12 cellular contexts compared by ENCODE assay signal in genomic region chr13:77833331-77833863, GRCh38.
DNase-seq lines count a peak whose midpoint lies in the region; ATAC-seq and TF ChIP-seq lines count a peak whose summit lies in the region.
"Had no signal": no experiment of that assay in that cellular context is flagged by ENCODE, and none has a peak within 500 bp of the region (broad histone marks: within the 10 kb centered on the region; RNA-seq: fewer than 3 reads in every experiment).

No MANE protein-coding gene starts in this region.

- no peak overlapping the region for H3K4me2 ChIP-seq in fibroblast of lung (ENCODE audit: extremely low read depth, insufficient read depth, low read length)

- H3K9ac ChIP-seq in fibroblast of lung (ENCODE audit: insufficient read depth, low read length) = no peak overlapping the region

- H3K9me3 ChIP-seq in fibroblast of lung (ENCODE audit: control insufficient read depth, insufficient read depth, low read depth, low read length) = no peaks in the 10 kb centered on the region
- no peaks in the 10 kb centered on the region for H3K9me3 ChIP-seq in upper lobe of right lung

- no peak overlapping the region for H3K4me3 ChIP-seq in fibroblast of lung (replicated peaks in 1 of 4; ENCODE audit: control extremely low read depth in 1 of 4, insufficient read depth in 1 of 4, low read depth in 3 of 4, low read length in 4 of 4)
- no peak overlapping the region for H3K4me3 ChIP-seq in upper lobe of right lung

- ATAC-seq in upper lobe of right lung (peak; percentile 31), GM18907 (IDR thresholded peaks at IDR 0.05; ENCODE audit: unreplicated experiment) (no peak)
- ATAC-seq: PC-3 had no signal

- no peak for TF ChIP-seq CTCF in fibroblast of lung (conservative IDR thresholded peaks at IDR 0.05 in 1 of 2, IDR thresholded peaks at IDR 0.05 in 1 of 2; ENCODE audit: low read depth in 1 of 2, low read length in 2 of 2)
- TF ChIP-seq CTCF in upper lobe of right lung (IDR thresholded peaks at IDR 0.05) = no peak

- H3K27me3 ChIP-seq in fibroblast of lung (ENCODE audit: control insufficient read depth, insufficient read depth, low read length) (no peaks in the 10 kb centered on the region), upper lobe of right lung (no peaks in the 10 kb centered on the region)

- H3K4me1 ChIP-seq in fibroblast of lung (ENCODE audit: control insufficient read depth, extremely low read depth, insufficient read depth, low read length) (no peaks in the 10 kb centered on the region), upper lobe of right lung (peaks cover 11% of the 10 kb centered on the region)

- no peaks in the 10 kb centered on the region for H4K20me1 ChIP-seq in fibroblast of lung (ENCODE audit: control insufficient read depth, extremely low read depth, insufficient read depth, low read length)

- H3K27ac ChIP-seq in fibroblast of lung (ENCODE audit: insufficient read depth, low read length) = no peak overlapping the region
- peak overlapping the region; percentile 56 for H3K27ac ChIP-seq in upper lobe of right lung

- intact Hi-C loops in upper lobe of right lung (cut with DNase I) = no loop called here

- H3K36me3 ChIP-seq in fibroblast of lung (ENCODE audit: control insufficient read depth, insufficient read depth, low read length) = no peaks in the 10 kb centered on the region
- no peaks in the 10 kb centered on the region for H3K36me3 ChIP-seq in upper lobe of right lung

- DNase-seq in SIG-M5 treated with dmso at 0.1 percent for 504 hours (lab: John Stamatoyannopoulos, UW; ENCODE audit: unreplicated experiment) = peak; percentile 56
- DNase-seq in SIG-M5 (lab: John Stamatoyannopoulos, UW) = no peak
- DNase-seq in fibroblast of lung (ENCODE audit: low read depth in 2 of 2) = peak; percentile 60 to 95
- peak; percentile 39 for DNase-seq in midbrain (lab: John Stamatoyannopoulos, UW)
- no peak for DNase-seq in upper lobe of right lung
- DNase-seq in NCI-H2196 (lab: John Stamatoyannopoulos, UW; ENCODE audit: unreplicated experiment) = no peak
- DNase-seq in cortex of kidney (lab: John Stamatoyannopoulos, UW) = no peak
- DNase-seq: activated CD8-positive, alpha-beta memory T cell treated with anti-CD3 and anti-CD28 coated beads for 24 hours; activated naive CD8-positive, alpha-beta T cell treated with anti-CD3 and anti-CD28 coated beads for 36 hours; NCI-H1694 treated with DMSO at 0.1 percent for 48 hours; PC-3 had no signal

- no peak overlapping the region for H2AFZ ChIP-seq in fibroblast of lung (ENCODE audit: low read length)

- no peaks in the 10 kb centered on the region for H3K79me2 ChIP-seq in fibroblast of lung (ENCODE audit: control insufficient read depth, insufficient read depth, low read length)

Comparison
In these comparisons a context has a peak if more than half of its experiments do, and no peak if none do; other contexts are left out.
1. DNase-seq: peak in SIG-M5 treated with dmso at 0.1 percent for 504 hours (single experiment), fibroblast of lung (2 of 2) and midbrain (single experiment); none in SIG-M5 (single experiment), upper lobe of right lung (single experiment), NCI-H2196 (single experiment) and cortex of kidney (single experiment).